ENCODE assay signal across 1 cellular context in genomic region chr14:89417111-89417468, GRCh38.
A peak's percentile ranks its signal among the peaks of the same experiment; 100 is the strongest.
TF ChIP-seq lines count a peak whose summit lies in the region.

A gene with protein sequence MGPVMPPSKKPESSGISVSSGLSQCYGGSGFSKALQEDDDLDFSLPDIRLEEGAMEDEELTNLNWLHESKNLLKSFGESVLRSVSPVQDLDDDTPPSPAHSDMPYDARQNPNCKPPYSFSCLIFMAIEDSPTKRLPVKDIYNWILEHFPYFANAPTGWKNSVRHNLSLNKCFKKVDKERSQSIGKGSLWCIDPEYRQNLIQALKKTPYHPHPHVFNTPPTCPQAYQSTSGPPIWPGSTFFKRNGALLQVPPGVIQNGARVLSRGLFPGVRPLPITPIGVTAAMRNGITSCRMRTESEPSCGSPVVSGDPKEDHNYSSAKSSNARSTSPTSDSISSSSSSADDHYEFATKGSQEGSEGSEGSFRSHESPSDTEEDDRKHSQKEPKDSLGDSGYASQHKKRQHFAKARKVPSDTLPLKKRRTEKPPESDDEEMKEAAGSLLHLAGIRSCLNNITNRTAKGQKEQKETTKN (minus strand): TSS chr14:89417233. CDS start chr14:89412476, 4,757 bp downstream.

TF ChIP-seq in HepG2, 621 proteins besides CTCF, POLR2A, EP300 and RAD21 (continued from another document and continues in another):
- no peak for TF ChIP-seq HIC2 (CRISPR knock-in tag; IDR thresholded peaks at IDR 0.05; ENCODE audit: low read depth)
- peak; percentile 61 for TF ChIP-seq FOXP4 (CRISPR knock-in tag; IDR thresholded peaks at IDR 0.05)
- no peak for TF ChIP-seq JARID2 (CRISPR knock-in tag; IDR thresholded peaks at IDR 0.05; ENCODE audit: insufficient replicate concordance)
- no peak for TF ChIP-seq MYC (CRISPR knock-in tag; IDR thresholded peaks at IDR 0.05; ENCODE audit: borderline replicate concordance)
- no peak for TF ChIP-seq SPEN (CRISPR knock-in tag; IDR thresholded peaks at IDR 0.05; ENCODE audit: low read depth)
- TF ChIP-seq ZFP1 (CRISPR knock-in tag; IDR thresholded peaks at IDR 0.05), result no peak
- peak; percentile 39; the same call in 1 of the 2 replicates for TF ChIP-seq HOXA3 (CRISPR knock-in tag; IDR thresholded peaks at IDR 0.05)
- TF ChIP-seq, protein P1, sequence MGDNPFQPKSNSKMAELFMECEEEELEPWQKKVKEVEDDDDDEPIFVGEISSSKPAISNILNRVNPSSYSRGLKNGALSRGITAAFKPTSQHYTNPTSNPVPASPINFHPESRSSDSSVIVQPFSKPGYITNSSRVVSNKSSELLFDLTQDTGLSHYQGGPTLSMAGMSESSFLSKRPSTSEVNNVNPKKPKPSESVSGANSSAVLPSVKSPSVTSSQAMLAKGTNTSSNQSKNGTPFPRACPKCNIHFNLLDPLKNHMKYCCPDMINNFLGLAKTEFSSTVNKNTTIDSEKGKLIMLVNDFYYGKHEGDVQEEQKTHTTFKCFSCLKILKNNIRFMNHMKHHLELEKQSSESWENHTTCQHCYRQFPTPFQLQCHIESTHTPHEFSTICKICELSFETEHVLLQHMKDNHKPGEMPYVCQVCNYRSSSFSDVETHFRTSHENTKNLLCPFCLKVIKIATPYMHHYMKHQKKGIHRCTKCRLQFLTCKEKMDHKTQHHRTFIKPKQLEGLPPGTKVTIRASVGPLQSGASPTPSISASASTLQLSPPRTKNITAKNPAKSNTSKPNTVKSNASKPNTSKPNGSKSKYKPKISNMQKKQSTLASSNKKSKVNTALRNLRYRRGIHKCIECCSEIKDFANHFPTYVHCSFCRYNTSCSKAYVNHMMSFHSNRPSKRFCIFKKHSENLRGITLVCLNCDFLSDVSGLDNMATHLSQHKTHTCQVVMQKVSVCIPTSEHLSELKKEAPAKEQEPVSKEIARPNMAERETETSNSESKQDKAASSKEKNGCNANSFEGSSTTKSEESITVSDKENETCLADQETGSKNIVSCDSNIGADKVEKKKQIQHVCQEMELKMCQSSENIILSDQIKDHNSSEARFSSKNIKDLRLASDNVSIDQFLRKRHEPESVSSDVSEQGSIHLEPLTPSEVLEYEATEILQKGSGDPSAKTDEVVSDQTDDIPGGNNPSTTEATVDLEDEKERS (CRISPR knock-in tag; IDR thresholded peaks at IDR 0.05), result no peak
- no peak for TF ChIP-seq ZFP36 (IDR thresholded peaks at IDR 0.05; ENCODE audit: borderline replicate concordance, low read depth, low read length, partially characterized antibody)
- peak; percentile 36; the same call in 1 of the 2 replicates for TF ChIP-seq MED1 (CRISPR knock-in tag; IDR thresholded peaks at IDR 0.05)
- no peak for TF ChIP-seq CEBPB (IDR thresholded peaks at IDR 0.05; ENCODE audit: borderline replicate concordance, low read depth, low read length)
- peak; percentile 70 for TF ChIP-seq SAP130 (CRISPR knock-in tag; IDR thresholded peaks at IDR 0.05; ENCODE audit: low read depth)
- TF ChIP-seq, protein P2, sequence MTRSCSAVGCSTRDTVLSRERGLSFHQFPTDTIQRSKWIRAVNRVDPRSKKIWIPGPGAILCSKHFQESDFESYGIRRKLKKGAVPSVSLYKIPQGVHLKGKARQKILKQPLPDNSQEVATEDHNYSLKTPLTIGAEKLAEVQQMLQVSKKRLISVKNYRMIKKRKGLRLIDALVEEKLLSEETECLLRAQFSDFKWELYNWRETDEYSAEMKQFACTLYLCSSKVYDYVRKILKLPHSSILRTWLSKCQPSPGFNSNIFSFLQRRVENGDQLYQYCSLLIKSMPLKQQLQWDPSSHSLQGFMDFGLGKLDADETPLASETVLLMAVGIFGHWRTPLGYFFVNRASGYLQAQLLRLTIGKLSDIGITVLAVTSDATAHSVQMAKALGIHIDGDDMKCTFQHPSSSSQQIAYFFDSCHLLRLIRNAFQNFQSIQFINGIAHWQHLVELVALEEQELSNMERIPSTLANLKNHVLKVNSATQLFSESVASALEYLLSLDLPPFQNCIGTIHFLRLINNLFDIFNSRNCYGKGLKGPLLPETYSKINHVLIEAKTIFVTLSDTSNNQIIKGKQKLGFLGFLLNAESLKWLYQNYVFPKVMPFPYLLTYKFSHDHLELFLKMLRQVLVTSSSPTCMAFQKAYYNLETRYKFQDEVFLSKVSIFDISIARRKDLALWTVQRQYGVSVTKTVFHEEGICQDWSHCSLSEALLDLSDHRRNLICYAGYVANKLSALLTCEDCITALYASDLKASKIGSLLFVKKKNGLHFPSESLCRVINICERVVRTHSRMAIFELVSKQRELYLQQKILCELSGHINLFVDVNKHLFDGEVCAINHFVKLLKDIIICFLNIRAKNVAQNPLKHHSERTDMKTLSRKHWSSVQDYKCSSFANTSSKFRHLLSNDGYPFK (CRISPR knock-in tag; IDR thresholded peaks at IDR 0.05; ENCODE audit: borderline replicate concordance), result no peak
- peak; percentile 62; the same call in 1 of the 2 replicates for TF ChIP-seq ZNF841 (CRISPR knock-in tag; IDR thresholded peaks at IDR 0.05; ENCODE audit: borderline replicate concordance)
- no peak for TF ChIP-seq ZNF562 (CRISPR knock-in tag; IDR thresholded peaks at IDR 0.05; ENCODE audit: borderline replicate concordance)
- no peak for TF ChIP-seq ZNF44 (CRISPR knock-in tag; IDR thresholded peaks at IDR 0.05)
- no peak for TF ChIP-seq RELA (CRISPR knock-in tag; IDR thresholded peaks at IDR 0.05)
- TF ChIP-seq, protein P3, sequence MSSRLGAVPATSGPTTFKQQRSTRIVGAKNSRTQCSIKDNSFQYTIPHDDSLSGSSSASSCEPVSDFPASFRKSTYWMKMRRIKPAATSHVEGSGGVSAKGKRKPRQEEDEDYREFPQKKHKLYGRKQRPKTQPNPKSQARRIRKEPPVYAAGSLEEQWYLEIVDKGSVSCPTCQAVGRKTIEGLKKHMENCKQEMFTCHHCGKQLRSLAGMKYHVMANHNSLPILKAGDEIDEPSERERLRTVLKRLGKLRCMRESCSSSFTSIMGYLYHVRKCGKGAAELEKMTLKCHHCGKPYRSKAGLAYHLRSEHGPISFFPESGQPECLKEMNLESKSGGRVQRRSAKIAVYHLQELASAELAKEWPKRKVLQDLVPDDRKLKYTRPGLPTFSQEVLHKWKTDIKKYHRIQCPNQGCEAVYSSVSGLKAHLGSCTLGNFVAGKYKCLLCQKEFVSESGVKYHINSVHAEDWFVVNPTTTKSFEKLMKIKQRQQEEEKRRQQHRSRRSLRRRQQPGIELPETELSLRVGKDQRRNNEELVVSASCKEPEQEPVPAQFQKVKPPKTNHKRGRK (CRISPR knock-in tag; IDR thresholded peaks at IDR 0.05), result no peak
- no peak for TF ChIP-seq GABPA (IDR thresholded peaks at IDR 0.05; ENCODE audit: low read depth, low read length)
- TF ChIP-seq GABPA (CRISPR knock-in tag; IDR thresholded peaks at IDR 0.05; ENCODE audit: low read depth), result no peak
- 0 out of 2 replicates have a peak, but pooled peaks have one; percentile 35 for TF ChIP-seq NR2F2 (IDR thresholded peaks at IDR 0.05; ENCODE audit: borderline replicate concordance, low read depth)
- no peak for TF ChIP-seq ZNF781 (CRISPR knock-in tag; IDR thresholded peaks at IDR 0.05; ENCODE audit: borderline replicate concordance, not compliant biosample characterization)
- TF ChIP-seq KLF9 (CRISPR knock-in tag; IDR thresholded peaks at IDR 0.05; ENCODE audit: low read depth), result no peak
- no peak for TF ChIP-seq HOMEZ (CRISPR knock-in tag; IDR thresholded peaks at IDR 0.05; ENCODE audit: low read depth)
- no peak for TF ChIP-seq ZNF142 (CRISPR knock-in tag; IDR thresholded peaks at IDR 0.05)
